Comparison of ENCODE assay signal across 7 cellular contexts in the genomic region with DNA sequence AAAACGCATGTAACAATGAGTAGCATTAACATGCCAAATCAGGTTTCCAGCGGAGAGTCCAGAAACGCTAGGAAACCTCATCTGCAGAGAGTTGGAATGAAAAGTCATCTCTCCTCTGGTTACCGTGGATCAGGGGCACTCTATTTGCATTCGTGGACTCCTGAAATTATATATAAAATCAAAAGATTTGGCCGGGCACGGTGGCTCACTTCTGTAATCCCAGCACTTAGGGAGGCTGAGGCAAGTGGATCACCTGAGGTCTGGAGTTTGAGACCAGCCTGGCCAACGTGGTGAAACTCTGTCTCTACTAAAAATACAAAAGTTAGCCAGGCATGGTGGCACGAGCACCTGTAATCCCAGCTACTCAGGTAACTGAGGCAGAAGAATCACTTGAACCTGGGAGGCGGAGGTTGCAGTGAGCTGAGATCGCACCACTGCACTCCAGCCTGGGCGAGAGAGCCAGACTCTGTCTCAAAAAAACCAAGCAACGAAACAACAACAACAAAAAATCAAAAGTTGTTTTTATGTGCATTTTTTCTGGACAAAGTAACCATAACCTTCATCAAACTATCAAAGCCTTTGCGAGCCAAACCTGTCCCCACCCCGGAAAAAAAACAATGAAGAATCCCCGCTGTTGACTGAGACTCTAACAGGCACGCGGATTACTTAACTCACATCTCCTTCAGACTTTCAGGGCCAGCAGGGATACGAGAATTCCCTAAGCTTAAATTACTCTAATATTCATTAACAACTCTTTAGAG.
A peak's percentile ranks its signal among the peaks of the same experiment; 100 is the strongest.
DNase-seq lines count a peak whose midpoint lies in the region; TF ChIP-seq lines count a peak whose summit lies in the region.

No MANE protein-coding gene starts in this region.

- peak overlapping the region; percentile 85 for H3K9ac ChIP-seq in skeletal muscle satellite cell (ENCODE audit: low read depth, low read length)

- no peaks in the 10 kb centered on the region for H3K27me3 ChIP-seq in Peyer's patch
- H3K27me3 ChIP-seq in skeletal muscle satellite cell (ENCODE audit: control insufficient read depth, insufficient read depth, low read length) = no peaks in the 10 kb centered on the region

- DNase-seq in G401 (ENCODE audit: low spot score) (peak; percentile 32), Peyer's patch (no peak), fibroblast of pulmonary artery (ENCODE audit: low read depth) (peak; percentile 63), cortex of kidney (lab: John Stamatoyannopoulos, UW) (no peak), NOMO-1 treated with DMSO at 0.1 percent for 48 hours (lab: John Stamatoyannopoulos, UW; ENCODE audit: unreplicated experiment) (no peak), GM10266 (ENCODE audit: extremely low spot score) (no peak)

- peak overlapping the region; percentile 15 to 66 (median 28) for H3K27ac ChIP-seq in Peyer's patch

- H3K4me1 ChIP-seq in Peyer's patch (peaks cover 0 to 11% (median 0%) of the 10 kb centered on the region in 4 donors), skeletal muscle satellite cell (ENCODE audit: control insufficient read depth, insufficient read depth, low read length) (peaks cover 8% of the 10 kb centered on the region)

- peak overlapping the region in 3 of 4 donors; percentile 26 to 44 (median 39) for H3K4me3 ChIP-seq in Peyer's patch
- peak overlapping the region; percentile 49 for H3K4me3 ChIP-seq in fibroblast of pulmonary artery (replicated peaks; ENCODE audit: low read depth, low read length)
- peak overlapping the region; percentile 73 for H3K4me3 ChIP-seq in skeletal muscle satellite cell (ENCODE audit: low read length)

- no peak for TF ChIP-seq POLR2A in Peyer's patch (IDR thresholded peaks at IDR 0.05)

- no peaks in the 10 kb centered on the region for H3K9me3 ChIP-seq in Peyer's patch
- H3K9me3 ChIP-seq in skeletal muscle satellite cell (replicated peaks; ENCODE audit: low read length) = no peaks in the 10 kb centered on the region

- TF ChIP-seq CTCF in Peyer's patch (IDR thresholded peaks at IDR 0.05) = no peak
- TF ChIP-seq CTCF in fibroblast of pulmonary artery (IDR thresholded peaks at IDR 0.05; ENCODE audit: low read length, missing control alignments) = no peak
- no peak for TF ChIP-seq CTCF in GM10266 (IDR thresholded peaks at IDR 0.05; ENCODE audit: control insufficient read depth, insufficient read depth, low read depth, missing control alignments)

- H3K36me3 ChIP-seq in Peyer's patch (no peaks in the 10 kb centered on the region), skeletal muscle satellite cell (ENCODE audit: insufficient read depth, low read length) (no peaks in the 10 kb centered on the region)

- peak overlapping the region; percentile 92 for H3K4me2 ChIP-seq in skeletal muscle satellite cell (ENCODE audit: low read length)

- in situ Hi-C loops in G401 (cut with HindIII; ENCODE audit: low sequenced_read_pairs) = no loop called here

Comparison
In these comparisons a context has a peak if more than half of its experiments do, and no peak if none do; other contexts are left out.
1. DNase-seq: peak in G401 (single experiment) and fibroblast of pulmonary artery (single experiment); none in Peyer's patch (0 of 3), cortex of kidney (single experiment), NOMO-1 treated with DMSO at 0.1 percent for 48 hours (single experiment) and GM10266 (single experiment).
2. Peak in every context shown above with its lines, with median percentiles within 50 percentile points of each other: H3K4me3 ChIP-seq.